ENCODE assay signal across 24 cellular contexts in the genomic region with DNA sequence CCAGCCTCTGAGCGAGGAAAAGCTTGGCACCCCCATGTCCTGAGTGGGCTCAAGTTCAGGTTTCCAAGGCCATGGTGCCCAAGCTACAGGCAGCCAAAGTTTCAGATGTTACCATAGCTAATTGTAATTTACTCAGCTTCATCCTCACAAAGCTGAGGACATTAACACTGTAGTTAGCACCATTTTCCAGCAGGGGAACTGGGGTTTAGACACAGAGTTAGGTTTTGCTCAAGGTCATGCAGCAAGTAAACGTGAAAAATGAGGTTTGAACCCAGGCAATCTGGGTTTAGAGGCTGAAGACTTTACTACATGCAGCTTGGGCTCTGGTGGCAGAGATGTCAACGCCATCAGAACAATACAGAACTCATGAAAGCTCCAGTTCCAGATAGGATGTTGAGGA.
DNase-seq lines count a peak whose midpoint lies in the region; ATAC-seq and TF ChIP-seq lines count a peak whose summit lies in the region.
"Had no signal": no experiment of that assay in that cellular context is flagged by ENCODE, and none has a peak within 500 bp of the region (broad histone marks: within the 10 kb centered on the region; RNA-seq: fewer than 3 reads in every experiment).

No MANE protein-coding gene starts in this region.

- no peak for TF ChIP-seq POLR2A in upper lobe of left lung (IDR thresholded peaks at IDR 0.05)

- WGBS in upper lobe of left lung, 2 donors = 60 to 70% methylated on average over 3 of the region's 3 CpGs

- TF ChIP-seq CTCF in AG04450 (IDR thresholded peaks at IDR 0.05; ENCODE audit: low read depth, low read length) (0 out of 2 replicates have a peak, but pooled peaks have one; percentile 5), choroid plexus epithelial cell (conservative IDR thresholded peaks at IDR 0.05; ENCODE audit: low read depth, low read length) (peak; percentile 8), nephron progenitor cell (IDR thresholded peaks at IDR 0.05) (peak; percentile 12), upper lobe of left lung (IDR thresholded peaks at IDR 0.05) (no peak)

- H3K4me3 ChIP-seq in AG04450 (ENCODE audit: low read depth, low read length) (no peak overlapping the region), choroid plexus epithelial cell (ENCODE audit: low read depth, low read length) (no peak overlapping the region), upper lobe of left lung (no peak overlapping the region)
- H3K4me3 ChIP-seq: BLaER1, K562, SK-N-MC had no signal

- no peak for TF ChIP-seq EP300 in upper lobe of left lung (IDR thresholded peaks at IDR 0.05)

- H3K4me1 Mint-ChIP-seq in nephron progenitor cell (peaks cover 18% of the 10 kb centered on the region), T-helper 17 cell (no peaks in the 10 kb centered on the region)
- no peaks in the 10 kb centered on the region for H3K4me1 Mint-ChIP-seq in natural killer cell treated with Interleukin-12 subunit alpha and Interleukin-12 subunit beta and Interleukin-15 and Interleukin-18, amount 100 ng/mL, for 72 hours (ENCODE audit: low read depth in 2 of 2)

- H3K27me3 ChIP-seq in AG04450 (ENCODE audit: control insufficient read depth, insufficient read depth, low read length) (no peaks in the 10 kb centered on the region), upper lobe of left lung (no peaks in the 10 kb centered on the region)
- H3K27me3 ChIP-seq: BLaER1 had no signal

- no peaks in the 10 kb centered on the region for H3K9me3 ChIP-seq in AG04450 (ENCODE audit: control insufficient read depth, insufficient read depth, low read length)
- no peaks in the 10 kb centered on the region for H3K9me3 ChIP-seq in T-helper 17 cell (ENCODE audit: control insufficient read depth, low read length, poor library complexity, severe bottlenecking)
- no peaks in the 10 kb centered on the region for H3K9me3 ChIP-seq in upper lobe of left lung

- CTCF ChIA-PET in AG04450 (lab: Charles Lee) = no interaction called here

- H3K36me3 ChIP-seq in upper lobe of left lung = no peaks in the 10 kb centered on the region
- H3K36me3 ChIP-seq: BLaER1 had no signal

- H3K4me3 Mint-ChIP-seq in nephron progenitor cell = no peak overlapping the region
- H3K4me3 Mint-ChIP-seq in T-helper 17 cell = no peak overlapping the region
- H3K4me3 Mint-ChIP-seq in natural killer cell treated with Interleukin-12 subunit alpha and Interleukin-12 subunit beta and Interleukin-15 and Interleukin-18, amount 100 ng/mL, for 72 hours = no peak overlapping the region
- H3K4me3 Mint-ChIP-seq: CD4-positive, alpha-beta T cell had no signal

- ATAC-seq in T-helper 17 cell (no peak), upper lobe of left lung (ENCODE audit: low FRiP score in 2 of 2) (no peak)
- ATAC-seq in natural killer cell treated with Interleukin-12 subunit alpha and Interleukin-12 subunit beta and Interleukin-15 and Interleukin-18, amount 100 ng/mL, for 72 hours = no peak
- ATAC-seq: K562 had no signal

- H3K27me3 Mint-ChIP-seq in nephron progenitor cell (ENCODE audit: low read depth, poor library complexity) = peaks cover 9% of the 10 kb centered on the region
- H3K27me3 Mint-ChIP-seq in T-helper 17 cell = peaks cover 13% of the 10 kb centered on the region
- H3K27me3 Mint-ChIP-seq in natural killer cell treated with Interleukin-12 subunit alpha and Interleukin-12 subunit beta and Interleukin-15 and Interleukin-18, amount 100 ng/mL, for 72 hours = peaks cover 5 to 10% of the 10 kb centered on the region in 2 donors

- H3K36me3 Mint-ChIP-seq in nephron progenitor cell (ENCODE audit: low read depth) = no peaks in the 10 kb centered on the region
- H3K36me3 Mint-ChIP-seq in T-helper 17 cell (ENCODE audit: low read depth) = no peaks in the 10 kb centered on the region
- H3K36me3 Mint-ChIP-seq in natural killer cell treated with Interleukin-12 subunit alpha and Interleukin-12 subunit beta and Interleukin-15 and Interleukin-18, amount 100 ng/mL, for 72 hours = no peaks in the 10 kb centered on the region

- H3K9me3 Mint-ChIP-seq in nephron progenitor cell = peaks cover 16% of the 10 kb centered on the region
- H3K9me3 Mint-ChIP-seq in natural killer cell treated with Interleukin-12 subunit alpha and Interleukin-12 subunit beta and Interleukin-15 and Interleukin-18, amount 100 ng/mL, for 72 hours = no peaks in the 10 kb centered on the region

- H3K27ac Mint-ChIP-seq in nephron progenitor cell (no peak overlapping the region), T-helper 17 cell (no peak overlapping the region)
- H3K27ac Mint-ChIP-seq in natural killer cell treated with Interleukin-12 subunit alpha and Interleukin-12 subunit beta and Interleukin-15 and Interleukin-18, amount 100 ng/mL, for 72 hours = no peak overlapping the region
- H3K27ac Mint-ChIP-seq: CD4-positive, alpha-beta T cell had no signal

- H3K27ac ChIP-seq in AG04450 (ENCODE audit: low read depth, low read length) (no peak overlapping the region), upper lobe of left lung (no peak overlapping the region)
- H3K27ac ChIP-seq: BLaER1, RWPE1, SK-N-MC had no signal

- POLR2A ChIA-PET in AG04450 (lab: Yijun Ruan, JAX) = interaction anchor here (0.6 kb wide), 1 partner anchor 258 kb away, joined by 3 read pairs; no protein-coding TSS in a partner anchor

- H3K4me1 ChIP-seq in upper lobe of left lung = no peaks in the 10 kb centered on the region
- H3K4me1 ChIP-seq: BLaER1 had no signal

- DNase-seq in AG04450 (ENCODE audit: low read depth, low spot score) (no peak), HuH-7 (ENCODE audit: low spot score) (peak; percentile 6), choroid plexus epithelial cell (ENCODE audit: low read depth) (no peak), nephron progenitor cell (no peak), T-helper 17 cell (no peak), upper lobe of left lung (no peak)
- no peak for DNase-seq in activated T-cell treated with anti-CD3 and anti-CD28 coated beads, Interleukin-2, amount 50 U/mL, for 1 hour
- DNase-seq in natural killer cell treated with Interleukin-12 subunit alpha and Interleukin-12 subunit beta and Interleukin-15 and Interleukin-18, amount 100 ng/mL, for 72 hours (ENCODE audit: low spot score) = no peak
- DNase-seq: CD4-positive, alpha-beta T cell; COR-L47; DMS79; H7; NCI-H1092 treated with DMSO at 0.1 percent for 48 hours; NCI-H1436 treated with DMSO at 0.1 percent for 48 hours; NCI-H1930; NCI-H2227 treated with DMSO at 0.1 percent for 48 hours; NCI-H510A treated with DMSO at 0.1 percent for 48 hours; NCI-H748 treated with DMSO at 0.1 percent for 48 hours; NK-92 treated with Interleukin-12 subunit alpha and Interleukin-12 subunit beta, amount 100 ng/mL, for 24 hours; SHP77 treated with DMSO at 0.1 percent for 48 hours had no signal

Comparison
In these comparisons a context has a peak if more than half of its experiments do, and no peak if none do; other contexts are left out.
1. CTCF ChIP-seq: peak in AG04450 (single experiment), choroid plexus epithelial cell (single experiment) and nephron progenitor cell (single experiment); none in upper lobe of left lung (0 of 6).